ENCODE assay signal across 29 cellular contexts in the genomic region with DNA sequence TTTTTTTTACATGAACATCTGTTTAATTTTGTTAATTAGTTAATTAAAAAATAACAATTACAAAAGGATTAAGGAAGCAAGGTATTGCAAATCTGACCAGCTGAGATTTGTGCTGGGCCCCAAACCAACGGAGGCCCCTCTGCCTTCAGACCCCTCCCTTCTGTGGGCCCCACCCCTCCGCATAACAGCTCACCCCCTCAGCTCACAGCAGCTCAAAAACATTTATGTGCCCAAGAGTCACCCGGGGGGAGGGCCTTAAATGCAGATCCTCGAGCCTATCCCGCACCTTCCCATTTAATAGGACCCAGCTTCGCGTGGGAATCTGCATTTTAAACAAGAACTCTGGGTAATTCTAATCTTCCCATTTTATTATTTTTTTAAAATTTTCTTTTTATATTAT.
"Had no signal": no experiment of that assay in that cellular context is flagged by ENCODE, and none has a peak within 500 bp of the region (broad histone marks: within the 10 kb centered on the region; RNA-seq: fewer than 3 reads in every experiment).

No MANE protein-coding gene starts in this region.

- H3K27me3 Mint-ChIP-seq: activated CD4-positive, alpha-beta memory T cell treated with anti-CD3 and anti-CD28 coated beads, Interleukin-2, amount 10 ng/mL, durations not matched to agents 7 days and 5 days; activated CD4-positive, alpha-beta T cell treated with anti-CD3 and anti-CD28 coated beads, Interleukin-2, amount 10 ng/mL, durations not matched to agents 7 days and 5 days; activated naive CD8-positive, alpha-beta T cell treated with anti-CD3 and anti-CD28 coated beads, Interleukin-2, amount 10 ng/mL, durations not matched to agents 7 days and 5 days; activated T-cell treated with anti-CD3 and anti-CD28 coated beads, Interleukin-2, amount 50 U/mL, for 24 hours; brain had no signal

- H3K4me3 Mint-ChIP-seq: activated CD4-positive, alpha-beta memory T cell treated with anti-CD3 and anti-CD28 coated beads, Interleukin-2, amount 10 ng/mL, durations not matched to agents 7 days and 5 days; activated CD4-positive, alpha-beta T cell treated with anti-CD3 and anti-CD28 coated beads, Interleukin-2, amount 10 ng/mL, durations not matched to agents 7 days and 5 days; activated naive CD4-positive, alpha-beta T cell treated with anti-CD3 and anti-CD28 coated beads, Interleukin-2, amount 10 ng/mL, durations not matched to agents 7 days and 5 days; activated naive CD8-positive, alpha-beta T cell treated with anti-CD3 and anti-CD28 coated beads, Interleukin-2, amount 10 ng/mL, durations not matched to agents 7 days and 5 days; activated T-cell treated with anti-CD3 and anti-CD28 coated beads, Interleukin-2, amount 50 U/mL, for 24 hours; activated T-cell treated with anti-CD3 and anti-CD28 coated beads, Interleukin-2, amount 50 U/mL, for 72 hours; endodermal cell had no signal

- H3K4me1 Mint-ChIP-seq: activated CD4-positive, alpha-beta memory T cell treated with anti-CD3 and anti-CD28 coated beads, Interleukin-2, amount 10 ng/mL, durations not matched to agents 7 days and 5 days; activated CD4-positive, alpha-beta T cell treated with anti-CD3 and anti-CD28 coated beads, Interleukin-2, amount 10 ng/mL, durations not matched to agents 7 days and 5 days; activated naive CD4-positive, alpha-beta T cell treated with anti-CD3 and anti-CD28 coated beads, Interleukin-2, amount 10 ng/mL, durations not matched to agents 7 days and 5 days; activated naive CD8-positive, alpha-beta T cell treated with anti-CD3 and anti-CD28 coated beads, Interleukin-2, amount 10 ng/mL, durations not matched to agents 7 days and 5 days had no signal

- H3K27me3 ChIP-seq: ascending aorta, breast epithelium, cardiac muscle cell, colonic mucosa had no signal

- H3K9me3 ChIP-seq: ascending aorta, breast epithelium, colonic mucosa, heart left ventricle had no signal

- H3K27ac ChIP-seq: ascending aorta, breast epithelium, colonic mucosa, heart left ventricle had no signal

- H3K4me1 ChIP-seq: ascending aorta, colonic mucosa, heart left ventricle had no signal

- ATAC-seq: activated naive CD4-positive, alpha-beta T cell treated with anti-CD3 and anti-CD28 coated beads, Interleukin-2, amount 50 U/mL, for 72 hours; activated T-cell treated with anti-CD3 and anti-CD28 coated beads, Interleukin-2, amount 50 U/mL, for 72 hours; esophagus mucosa; heart left ventricle; WTC11 had no signal

- H3K27ac Mint-ChIP-seq: activated CD4-positive, alpha-beta memory T cell treated with anti-CD3 and anti-CD28 coated beads, Interleukin-2, amount 10 ng/mL, durations not matched to agents 7 days and 5 days; activated CD4-positive, alpha-beta T cell treated with anti-CD3 and anti-CD28 coated beads, Interleukin-2, amount 10 ng/mL, durations not matched to agents 7 days and 5 days; activated naive CD4-positive, alpha-beta T cell treated with anti-CD3 and anti-CD28 coated beads, Interleukin-2, amount 10 ng/mL, durations not matched to agents 7 days and 5 days; activated naive CD4-positive, alpha-beta T cell treated with anti-CD3 and anti-CD28 coated beads, Interleukin-2, amount 50 U/mL, for 72 hours; activated naive CD8-positive, alpha-beta T cell treated with anti-CD3 and anti-CD28 coated beads, Interleukin-2, amount 10 ng/mL, durations not matched to agents 7 days and 5 days; activated T-cell treated with anti-CD3 and anti-CD28 coated beads, Interleukin-2, amount 50 U/mL, for 24 hours; activated T-cell treated with anti-CD3 and anti-CD28 coated beads, Interleukin-2, amount 50 U/mL, for 72 hours; WTC11 had no signal

- DNase-seq: activated CD4-positive, alpha-beta memory T cell treated with anti-CD3 and anti-CD28 coated beads, Interleukin-2, amount 10 ng/mL, durations not matched to agents 7 days and 5 days; activated CD4-positive, alpha-beta T cell treated with anti-CD3 and anti-CD28 coated beads for 1 hour; activated CD4-positive, alpha-beta T cell treated with anti-CD3 and anti-CD28 coated beads for 4 hours; activated CD4-positive, alpha-beta T cell treated with anti-CD3 and anti-CD28 coated beads, Interleukin-2, amount 10 ng/mL, durations not matched to agents 7 days and 5 days; activated CD4-positive, alpha-beta T cell treated with anti-CD3 and anti-CD28 coated beads, Interleukin-2, amount 50 U/mL, for 4 hours; activated CD8-positive, alpha-beta memory T cell treated with anti-CD3 and anti-CD28 coated beads, Interleukin-2, amount 50 U/mL, for 48 hours; activated gamma-delta T cell; activated naive CD4-positive, alpha-beta T cell; activated naive CD4-positive, alpha-beta T cell treated with anti-CD3 and anti-CD28 coated beads, Interleukin-2, amount 10 ng/mL, durations not matched to agents 7 days and 5 days; activated naive CD8-positive, alpha-beta T cell treated with anti-CD3 and anti-CD28 coated beads, Interleukin-2, amount 10 ng/mL, durations not matched to agents 7 days and 5 days; activated T-cell treated with anti-CD3 and anti-CD28 coated beads for 4 hours; activated T-cell treated with anti-CD3 and anti-CD28 coated beads, Interleukin-2, amount 50 U/mL, for 24 hours; activated T-cell treated with anti-CD3 and anti-CD28 coated beads, Interleukin-2, amount 50 U/mL, for 72 hours; central memory CD4-positive, alpha-beta T cell; cerebellar nuclear complex; colonic mucosa; effector memory CD4-positive, alpha-beta T cell; foreskin fibroblast; glutamatergic neuron; heart left ventricle; T-helper 2 cell had no signal

- H3K36me3 ChIP-seq: ascending aorta, breast epithelium, cardiac muscle cell, colonic mucosa, heart left ventricle had no signal

- H3K36me3 Mint-ChIP-seq: activated naive CD4-positive, alpha-beta T cell treated with anti-CD3 and anti-CD28 coated beads, Interleukin-2, amount 10 ng/mL, durations not matched to agents 7 days and 5 days; activated naive CD4-positive, alpha-beta T cell treated with anti-CD3 and anti-CD28 coated beads, Interleukin-2, amount 50 U/mL, for 72 hours; activated naive CD8-positive, alpha-beta T cell treated with anti-CD3 and anti-CD28 coated beads, Interleukin-2, amount 10 ng/mL, durations not matched to agents 7 days and 5 days; WTC11 had no signal

- H3K9me3 Mint-ChIP-seq: activated CD4-positive, alpha-beta memory T cell treated with anti-CD3 and anti-CD28 coated beads, Interleukin-2, amount 10 ng/mL, durations not matched to agents 7 days and 5 days; activated CD4-positive, alpha-beta T cell treated with anti-CD3 and anti-CD28 coated beads, Interleukin-2, amount 10 ng/mL, durations not matched to agents 7 days and 5 days; activated naive CD4-positive, alpha-beta T cell treated with anti-CD3 and anti-CD28 coated beads, Interleukin-2, amount 10 ng/mL, durations not matched to agents 7 days and 5 days; activated naive CD4-positive, alpha-beta T cell treated with anti-CD3 and anti-CD28 coated beads, Interleukin-2, amount 50 U/mL, for 72 hours; activated naive CD8-positive, alpha-beta T cell treated with anti-CD3 and anti-CD28 coated beads, Interleukin-2, amount 10 ng/mL, durations not matched to agents 7 days and 5 days; activated T-cell treated with anti-CD3 and anti-CD28 coated beads, Interleukin-2, amount 50 U/mL, for 24 hours; activated T-cell treated with anti-CD3 and anti-CD28 coated beads, Interleukin-2, amount 50 U/mL, for 72 hours; brain; endodermal cell; WTC11 had no signal

- H3K4me3 ChIP-seq: ascending aorta, breast epithelium, cardiac muscle cell, colonic mucosa, heart left ventricle had no signal
